In the genomic region with DNA sequence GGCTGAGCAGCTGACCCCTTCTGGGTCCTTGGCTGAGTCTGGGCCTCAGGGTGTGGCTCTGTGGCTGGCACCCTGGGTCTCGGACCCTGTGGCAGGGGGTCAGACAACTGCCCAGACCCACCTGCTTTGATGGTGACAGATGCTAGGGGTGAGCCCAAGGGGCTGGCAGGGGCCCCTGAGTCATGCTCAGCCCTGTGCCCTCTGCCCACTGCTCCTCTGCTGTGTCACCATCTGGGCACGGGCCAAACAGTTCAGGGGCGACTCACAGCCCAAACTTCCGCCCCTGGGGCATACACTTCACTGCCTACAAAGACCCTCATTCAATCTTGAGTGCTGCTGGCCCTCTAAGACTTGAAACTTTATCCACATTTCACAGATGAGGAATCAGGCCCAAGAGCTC, we compare ENCODE assay signal across 14 cellular contexts. TPM values are rescaled to one million over a fixed set of nuclear protein-coding genes. Genes with fewer than 3 reads are reported as not detected.
DNase-seq lines count a peak whose midpoint lies in the region; ATAC-seq and TF ChIP-seq lines count a peak whose summit lies in the region.
"Had no signal": no experiment of that assay in that cellular context is flagged by ENCODE, and none has a peak within 500 bp of the region (broad histone marks: within the 10 kb centered on the region; RNA-seq: fewer than 3 reads in every experiment).

No MANE protein-coding gene starts in this region.

- TF ChIP-seq CTCF in HEK293 (tag by site-specific recombination; IDR thresholded peaks at IDR 0.05) (no peak), thyroid gland (IDR thresholded peaks at IDR 0.05) (no peak)

- no peak overlapping the region for H3K27ac ChIP-seq in HEK293 (ENCODE audit: extremely low read depth, low read depth, low read length)
- H3K27ac ChIP-seq in thyroid gland, result peak overlapping the region; percentile 94 to 99 (median 98)

- 40 to 59% methylated on average over 3 of the region's 4 CpGs for WGBS in thyroid gland, 2 donors

- no peaks in the 10 kb centered on the region for H3K9me3 ChIP-seq in HEK293 (ENCODE audit: control insufficient read depth, insufficient read depth, low read depth, low read length)
- no peaks in the 10 kb centered on the region for H3K9me3 ChIP-seq in thyroid gland

- POLR2A ChIA-PET in HEK293 (lab: Yijun Ruan, JAX), result interaction anchor here (0.6 kb wide), 1 partner anchor 394 kb away, joined by 5 read pairs; no protein-coding TSS in a partner anchor

- H3K4me3 ChIP-seq in HEK293 (ENCODE audit: low read depth, low read length) (no peak overlapping the region), thyroid gland (replicated peaks in 1 of 3) (no peak overlapping the region)

- H3K27me3 ChIP-seq in thyroid gland, result no peaks in the 10 kb centered on the region

- peak; percentile 23; the same call in 1 of the 3 replicates for ATAC-seq in SK-N-SH treated with all-trans-retinoic acid at 6 μM for 48 hours
- ATAC-seq in GM21381 (IDR thresholded peaks at IDR 0.05; ENCODE audit: unreplicated experiment), result no peak
- ATAC-seq in HG03354 (IDR thresholded peaks at IDR 0.05; ENCODE audit: poor library complexity, severe bottlenecking, unreplicated experiment), result no peak
- ATAC-seq: activated naive CD4-positive, alpha-beta T cell treated with anti-CD3 and anti-CD28 coated beads, Interleukin-2, amount 50 U/mL, for 72 hours; Panc1 had no signal

- intact Hi-C loops in thyroid gland (cut with DNase I), result no loop called here

- CTCF ChIA-PET in HEK293 (lab: Yijun Ruan, JAX), result interaction anchor here (0.8 to 8.7 kb wide), 2 partner anchors 14 to 34 kb away, joined by 4 to 60 read pairs; no protein-coding TSS in a partner anchor

- no peak for TF ChIP-seq POLR2A in thyroid gland (IDR thresholded peaks at IDR 0.05)

- H3K36me3 ChIP-seq in HEK293 (ENCODE audit: control insufficient read depth in 2 of 2, insufficient read depth in 1 of 2, low read length in 2 of 2), result no peaks in the 10 kb centered on the region
- no peaks in the 10 kb centered on the region for H3K36me3 ChIP-seq in thyroid gland

- DNase-seq in hepatic stellate cell (ENCODE audit: low spot score) (peak; percentile 42), thyroid gland (peak; percentile 69 to 70), T-helper 9 cell (no peak)
- DNase-seq: activated CD8-positive, alpha-beta memory T cell treated with anti-CD3 and anti-CD28 coated beads for 24 hours; Karpas-422; occipital lobe; stimulated activated CD4-positive, alpha-beta T cell treated with anti-CD3 and anti-CD28 coated beads, Interleukin-2, amount 100 ng/mL, for 24 hours; stimulated activated naive CD4-positive, alpha-beta T cell had no signal

- H3K4me1 ChIP-seq in HEK293 (ENCODE audit: control insufficient read depth, insufficient read depth, low read length), result no peaks in the 10 kb centered on the region
- peaks cover 86 to 100% of the 10 kb centered on the region in 2 donors for H3K4me1 ChIP-seq in thyroid gland

TF ChIP-seq in HEK293, 187 proteins besides CTCF, POLR2A, EP300 and RAD21:
- TF ChIP-seq ZNF626 (tag by site-specific recombination; IDR thresholded peaks at IDR 0.05) (no peak), ZFHX2 (tag by site-specific recombination; conservative IDR thresholded peaks at IDR 0.05) (0 out of 2 replicates have a peak, but pooled peaks have one; percentile 16)

TF ChIP-seq in SK-N-SH treated with all-trans-retinoic acid at 6 μM for 48 hours, 23 proteins besides CTCF, POLR2A, EP300 and RAD21:
- TF ChIP-seq OSR1 (CRISPR knock-in tag; IDR thresholded peaks at IDR 0.05), result no peak
TF ChIP-seq in SK-N-SH treated with all-trans-retinoic acid at 6 μM for 48 hours: peak in this region for 0.

RNA-seq across cellular contexts. Expression of a gene that starts 5.7 kb away (rescaled TPM):
- 100 to 1,000 TPM; 120 to 295 (median 239) TPM for total RNA-seq in thyroid gland

RNA-seq across cellular contexts. Expression of a gene that starts 33.9 kb away (rescaled TPM):
- 10 to 100 TPM in 2 of 4 donors, 1 to 10 TPM in 2; 3.8 to 14.2 (median 8.2) TPM for total RNA-seq in thyroid gland
